In genomic region chr18:49944681-49945080, GRCh38 we compare ENCODE assay signal across 10 cellular contexts.
DNase-seq lines count a peak whose midpoint lies in the region; ATAC-seq, FAIRE-seq and TF ChIP-seq lines count a peak whose summit lies in the region.
"Had no signal": no experiment of that assay in that cellular context is flagged by ENCODE, and none has a peak within 500 bp of the region (broad histone marks: within the 10 kb centered on the region; RNA-seq: fewer than 3 reads in every experiment).

No MANE protein-coding gene starts in this region.

- intact Hi-C loops in Caco-2 (cut with micrococcal nuclease; ENCODE audit: unreplicated experiment) (loop anchor here (10.0 kb wide), 1 partner anchor 260 kb away; no protein-coding TSS in a partner anchor), left colon (cut with DNase I, micrococcal nuclease) (no loop called here)

- DNase-seq in Caco-2 (peak; percentile 17 to 40), GM23338 (ENCODE audit: low spot score) (peak; percentile 17), left colon (no peak), RCC 7860 (ENCODE audit: low spot score) (no peak), NCI-H1105 (lab: John Stamatoyannopoulos, UW) (no peak), GDM1 (lab: John Stamatoyannopoulos, UW) (no peak)
- DNase-seq in activated CD8-positive, alpha-beta T cell treated with anti-CD3 and anti-CD28 coated beads, Interleukin-2, amount 10 ng/mL, durations not matched to agents 7 days and 5 days: peak; percentile 56
- no peak for DNase-seq in activated CD4-positive, CD25-positive, alpha-beta regulatory T cell treated with anti-CD3 and anti-CD28 coated beads, Interleukin-2, amount 50 U/mL, for 72 hours
- DNase-seq: activated T-cell treated with anti-CD3 and anti-CD28 coated beads for 4 hours, OCI-M1 had no signal

- no peak overlapping the region for H2AFZ ChIP-seq in GM23338

- H3K36me3 ChIP-seq in Caco-2 (ENCODE audit: control insufficient read depth, insufficient read depth, low read length): no peaks in the 10 kb centered on the region
- H3K36me3 ChIP-seq in GM23338 (ENCODE audit: insufficient read depth): no peaks in the 10 kb centered on the region

- H3K4me3 ChIP-seq in Caco-2 (ENCODE audit: low read depth, low read length): no peak overlapping the region
- no peak overlapping the region for H3K4me3 ChIP-seq in GM23338

- H3K27ac Mint-ChIP-seq in Caco-2 (ENCODE audit: unreplicated experiment) (no peak overlapping the region), GM23338 (no peak overlapping the region; the same call in 1 of the 2 replicates)
- H3K27ac Mint-ChIP-seq in activated CD8-positive, alpha-beta T cell treated with anti-CD3 and anti-CD28 coated beads, Interleukin-2, amount 10 ng/mL, durations not matched to agents 7 days and 5 days: no peak overlapping the region

- TF ChIP-seq CTCF in Caco-2 (IDR thresholded peaks at IDR 0.05; ENCODE audit: insufficient read depth in 1 of 2, low read depth in 1 of 2, low read length in 1 of 2, severe bottlenecking in 1 of 2, unreplicated experiment in 1 of 2) (no peak), GM23338 (conservative IDR thresholded peaks at IDR 0.05; ENCODE audit: low read depth in 2 of 2) (peak in 1 of 2 experiments; percentile 62; a peak in 3 of 4 replicates)

- no peaks in the 10 kb centered on the region for H3K9me2 ChIP-seq in GM23338 (ENCODE audit: insufficient read depth)

- BruUV-seq in Caco-2 (replicated peaks; lab: Mats Ljungman, UMichigan): no TSS peak

- H3K27me3 ChIP-seq in Caco-2 (replicated peaks; ENCODE audit: control insufficient read depth, insufficient read depth, low read length): no peaks in the 10 kb centered on the region
- H3K27me3 ChIP-seq in GM23338 (ENCODE audit: insufficient read depth): no peaks in the 10 kb centered on the region

- H3F3A ChIP-seq in GM23338 (replicated peaks; ENCODE audit: low read depth): no peaks in the 10 kb centered on the region

- no peaks in the 10 kb centered on the region; the same call in 1 of the 2 replicates for H4K20me1 ChIP-seq in GM23338 (replicated peaks; ENCODE audit: insufficient read depth)

- H3K27me3 Mint-ChIP-seq in Caco-2 (ENCODE audit: insufficient read depth, unreplicated experiment) (no peaks in the 10 kb centered on the region), GM23338 (ENCODE audit: insufficient read depth, low read depth, poor library complexity) (peaks cover 2% of the 10 kb centered on the region)
- peaks cover 4% of the 10 kb centered on the region for H3K27me3 Mint-ChIP-seq in activated CD8-positive, alpha-beta T cell treated with anti-CD3 and anti-CD28 coated beads, Interleukin-2, amount 10 ng/mL, durations not matched to agents 7 days and 5 days (ENCODE audit: low read depth)

- H3K36me3 Mint-ChIP-seq in Caco-2 (ENCODE audit: insufficient read depth, unreplicated experiment): peaks cover 5% of the 10 kb centered on the region
- H3K36me3 Mint-ChIP-seq in GM23338 (ENCODE audit: low read depth): no peaks in the 10 kb centered on the region
- H3K36me3 Mint-ChIP-seq in activated CD8-positive, alpha-beta T cell treated with anti-CD3 and anti-CD28 coated beads, Interleukin-2, amount 10 ng/mL, durations not matched to agents 7 days and 5 days (ENCODE audit: low read depth): no peaks in the 10 kb centered on the region

- no peaks in the 10 kb centered on the region for H3K9me3 Mint-ChIP-seq in Caco-2 (ENCODE audit: unreplicated experiment)
- no peaks in the 10 kb centered on the region; the same call in 2 of the 3 replicates for H3K9me3 Mint-ChIP-seq in GM23338
- H3K9me3 Mint-ChIP-seq in activated CD8-positive, alpha-beta T cell treated with anti-CD3 and anti-CD28 coated beads, Interleukin-2, amount 10 ng/mL, durations not matched to agents 7 days and 5 days (ENCODE audit: insufficient read depth): no peaks in the 10 kb centered on the region

- no peak overlapping the region for H3K27ac ChIP-seq in GM23338 (ENCODE audit: low read depth)

- H3K4me1 Mint-ChIP-seq in Caco-2 (ENCODE audit: low read depth, unreplicated experiment) (peaks cover 10% of the 10 kb centered on the region), GM23338 (peaks cover 4% of the 10 kb centered on the region; the same call in 1 of the 3 replicates)
- H3K4me1 Mint-ChIP-seq in activated CD8-positive, alpha-beta T cell treated with anti-CD3 and anti-CD28 coated beads, Interleukin-2, amount 10 ng/mL, durations not matched to agents 7 days and 5 days (ENCODE audit: low read depth): peaks cover 11% of the 10 kb centered on the region

- no peak overlapping the region for H3K4me2 ChIP-seq in GM23338

- H3K4me3 Mint-ChIP-seq in Caco-2 (ENCODE audit: unreplicated experiment): no peak overlapping the region
- H3K4me3 Mint-ChIP-seq in GM23338: no peak overlapping the region
- no peak overlapping the region for H3K4me3 Mint-ChIP-seq in activated CD8-positive, alpha-beta T cell treated with anti-CD3 and anti-CD28 coated beads, Interleukin-2, amount 10 ng/mL, durations not matched to agents 7 days and 5 days

- POLR2A ChIA-PET in Caco-2 (lab: Charles Lee): no interaction called here
- POLR2A ChIA-PET in activated CD8-positive, alpha-beta T cell treated with anti-CD3 and anti-CD28 coated beads, Interleukin-2, amount 10 ng/mL, durations not matched to agents 7 days and 5 days (lab: Charles Lee): no interaction called here

- H3K4me1 ChIP-seq in Caco-2 (no peaks in the 10 kb centered on the region), GM23338 (ENCODE audit: insufficient read depth) (no peaks in the 10 kb centered on the region)

- H3K9me3 ChIP-seq in Caco-2: no peaks in the 10 kb centered on the region

- peak; percentile 61 for ATAC-seq in GM23338
- peak; percentile 63 for ATAC-seq in activated CD8-positive, alpha-beta T cell treated with anti-CD3 and anti-CD28 coated beads, Interleukin-2, amount 10 ng/mL, durations not matched to agents 7 days and 5 days
- peak; percentile 68 for ATAC-seq in left colon

- no peaks in the 10 kb centered on the region for H3K79me2 ChIP-seq in GM23338 (replicated peaks; ENCODE audit: insufficient read depth)

- CTCF ChIA-PET in Caco-2 (lab: Charles Lee): no interaction called here
- CTCF ChIA-PET in activated CD8-positive, alpha-beta T cell treated with anti-CD3 and anti-CD28 coated beads, Interleukin-2, amount 10 ng/mL, durations not matched to agents 7 days and 5 days (lab: Charles Lee): interaction anchor here (1.2 to 2.0 kb wide), 4 partner anchors 10 to 413 kb away, joined by 3 to 6 read pairs (median 4); partner anchors contain the start of gene MYO5B

- no peak for FAIRE-seq in RCC 7860 (lab: Jason Lieb, UNC)

TF ChIP-seq in GM23338, 12 proteins besides CTCF, POLR2A, EP300 and RAD21 (continues in another document):
- TF ChIP-seq ZNF331 (CRISPR knock-in tag; IDR thresholded peaks at IDR 0.05; ENCODE audit: low read depth): no peak
- TF ChIP-seq ZNF114 (CRISPR knock-in tag; IDR thresholded peaks at IDR 0.05): no peak
- TF ChIP-seq, protein P1, sequence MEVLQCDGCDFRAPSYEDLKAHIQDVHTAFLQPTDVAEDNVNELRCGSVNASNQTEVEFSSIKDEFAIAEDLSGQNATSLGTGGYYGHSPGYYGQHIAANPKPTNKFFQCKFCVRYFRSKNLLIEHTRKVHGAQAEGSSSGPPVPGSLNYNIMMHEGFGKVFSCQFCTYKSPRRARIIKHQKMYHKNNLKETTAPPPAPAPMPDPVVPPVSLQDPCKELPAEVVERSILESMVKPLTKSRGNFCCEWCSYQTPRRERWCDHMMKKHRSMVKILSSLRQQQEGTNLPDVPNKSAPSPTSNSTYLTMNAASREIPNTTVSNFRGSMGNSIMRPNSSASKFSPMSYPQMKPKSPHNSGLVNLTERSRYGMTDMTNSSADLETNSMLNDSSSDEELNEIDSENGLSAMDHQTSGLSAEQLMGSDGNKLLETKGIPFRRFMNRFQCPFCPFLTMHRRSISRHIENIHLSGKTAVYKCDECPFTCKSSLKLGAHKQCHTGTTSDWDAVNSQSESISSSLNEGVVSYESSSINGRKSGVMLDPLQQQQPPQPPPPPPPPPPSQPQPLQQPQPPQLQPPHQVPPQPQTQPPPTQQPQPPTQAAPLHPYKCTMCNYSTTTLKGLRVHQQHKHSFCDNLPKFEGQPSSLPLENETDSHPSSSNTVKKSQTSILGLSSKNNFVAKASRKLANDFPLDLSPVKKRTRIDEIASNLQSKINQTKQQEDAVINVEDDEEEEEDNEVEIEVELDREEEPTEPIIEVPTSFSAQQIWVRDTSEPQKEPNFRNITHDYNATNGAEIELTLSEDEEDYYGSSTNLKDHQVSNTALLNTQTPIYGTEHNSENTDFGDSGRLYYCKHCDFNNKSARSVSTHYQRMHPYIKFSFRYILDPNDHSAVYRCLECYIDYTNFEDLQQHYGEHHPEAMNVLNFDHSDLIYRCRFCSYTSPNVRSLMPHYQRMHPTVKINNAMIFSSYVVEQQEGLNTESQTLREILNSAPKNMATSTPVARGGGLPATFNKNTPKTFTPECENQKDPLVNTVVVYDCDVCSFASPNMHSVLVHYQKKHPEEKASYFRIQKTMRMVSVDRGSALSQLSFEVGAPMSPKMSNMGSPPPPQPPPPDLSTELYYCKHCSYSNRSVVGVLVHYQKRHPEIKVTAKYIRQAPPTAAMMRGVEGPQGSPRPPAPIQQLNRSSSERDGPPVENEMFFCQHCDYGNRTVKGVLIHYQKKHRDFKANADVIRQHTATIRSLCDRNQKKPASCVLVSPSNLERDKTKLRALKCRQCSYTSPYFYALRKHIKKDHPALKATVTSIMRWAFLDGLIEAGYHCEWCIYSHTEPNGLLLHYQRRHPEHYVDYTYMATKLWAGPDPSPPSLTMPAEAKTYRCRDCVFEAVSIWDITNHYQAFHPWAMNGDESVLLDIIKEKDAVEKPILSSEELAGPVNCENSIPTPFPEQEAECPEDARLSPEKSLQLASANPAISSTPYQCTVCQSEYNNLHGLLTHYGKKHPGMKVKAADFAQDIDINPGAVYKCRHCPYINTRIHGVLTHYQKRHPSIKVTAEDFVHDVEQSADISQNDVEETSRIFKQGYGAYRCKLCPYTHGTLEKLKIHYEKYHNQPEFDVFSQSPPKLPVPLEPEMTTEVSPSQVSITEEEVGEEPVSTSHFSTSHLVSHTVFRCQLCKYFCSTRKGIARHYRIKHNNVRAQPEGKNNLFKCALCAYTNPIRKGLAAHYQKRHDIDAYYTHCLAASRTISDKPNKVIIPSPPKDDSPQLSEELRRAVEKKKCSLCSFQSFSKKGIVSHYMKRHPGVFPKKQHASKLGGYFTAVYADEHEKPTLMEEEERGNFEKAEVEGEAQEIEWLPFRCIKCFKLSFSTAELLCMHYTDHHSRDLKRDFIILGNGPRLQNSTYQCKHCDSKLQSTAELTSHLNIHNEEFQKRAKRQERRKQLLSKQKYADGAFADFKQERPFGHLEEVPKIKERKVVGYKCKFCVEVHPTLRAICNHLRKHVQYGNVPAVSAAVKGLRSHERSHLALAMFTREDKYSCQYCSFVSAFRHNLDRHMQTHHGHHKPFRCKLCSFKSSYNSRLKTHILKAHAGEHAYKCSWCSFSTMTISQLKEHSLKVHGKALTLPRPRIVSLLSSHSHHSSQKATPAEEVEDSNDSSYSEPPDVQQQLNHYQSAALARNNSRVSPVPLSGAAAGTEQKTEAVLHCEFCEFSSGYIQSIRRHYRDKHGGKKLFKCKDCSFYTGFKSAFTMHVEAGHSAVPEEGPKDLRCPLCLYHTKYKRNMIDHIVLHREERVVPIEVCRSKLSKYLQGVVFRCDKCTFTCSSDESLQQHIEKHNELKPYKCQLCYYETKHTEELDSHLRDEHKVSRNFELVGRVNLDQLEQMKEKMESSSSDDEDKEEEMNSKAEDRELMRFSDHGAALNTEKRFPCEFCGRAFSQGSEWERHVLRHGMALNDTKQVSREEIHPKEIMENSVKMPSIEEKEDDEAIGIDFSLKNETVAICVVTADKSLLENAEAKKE (CRISPR knock-in tag; IDR thresholded peaks at IDR 0.05): no peak

Comparison
In these comparisons a context has a peak if more than half of its experiments do, and no peak if none do; other contexts are left out.
1. DNase-seq: peak in Caco-2 (2 of 2), GM23338 (single experiment) and activated CD8-positive, alpha-beta T cell treated with anti-CD3 and anti-CD28 coated beads, Interleukin-2, amount 10 ng/mL, durations not matched to agents 7 days and 5 days (single experiment); none in left colon (0 of 2), activated CD4-positive, CD25-positive, alpha-beta regulatory T cell treated with anti-CD3 and anti-CD28 coated beads, Interleukin-2, amount 50 U/mL, for 72 hours (single experiment), RCC 7860 (single experiment), NCI-H1105 (single experiment) and GDM1 (single experiment).
2. Peak in every context shown above with its lines, with median percentiles within 50 percentile points of each other: ATAC-seq.